In the genomic region with DNA sequence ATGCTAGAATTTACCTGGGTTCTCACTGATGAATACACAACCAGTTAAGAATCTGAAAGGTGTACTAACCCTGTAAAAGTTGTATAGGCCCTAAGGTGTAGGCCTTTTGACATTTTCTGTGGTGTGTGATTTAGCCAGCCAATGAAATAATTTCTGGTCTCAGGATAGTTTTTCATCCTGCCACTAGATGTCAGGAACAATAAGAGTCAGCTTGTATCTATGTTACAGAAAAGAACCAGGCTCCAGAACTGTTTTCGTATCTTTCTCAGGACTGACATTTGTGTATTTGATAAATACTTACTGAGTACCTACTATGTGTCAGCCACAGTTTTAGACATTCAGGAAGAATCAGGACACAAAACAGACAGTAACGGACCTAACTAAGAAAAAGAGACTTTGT, we compare ENCODE assay signal across 8 cellular contexts.
A peak's percentile ranks its signal among the peaks of the same experiment; 100 is the strongest.
DNase-seq lines count a peak whose midpoint lies in the region; ATAC-seq, FAIRE-seq and TF ChIP-seq lines count a peak whose summit lies in the region.

No MANE protein-coding gene starts in this region.

- no peak overlapping the region for H3K23ac ChIP-seq in neuronal stem cell (ENCODE audit: low read depth, low read length, poor library complexity)

- peak in 2 of 4 experiments; percentile 20 to 40 for TF ChIP-seq CTCF in prostate gland (IDR thresholded peaks at IDR 0.05)

- no peak overlapping the region for H3K14ac ChIP-seq in neuronal stem cell (ENCODE audit: low read length)

- peak overlapping the region; percentile 82 for H2AFZ ChIP-seq in ACC112 (ENCODE audit: low read length, unreplicated experiment)
- no peak overlapping the region for H2AFZ ChIP-seq in neuronal stem cell (ENCODE audit: low read length)

- H3K18ac ChIP-seq in neuronal stem cell (ENCODE audit: low read length): no peak overlapping the region

- no peaks in the 10 kb centered on the region for H3K4me1 ChIP-seq in ACC112 (ENCODE audit: control insufficient read depth, insufficient read depth, low read length, unreplicated experiment)
- no peaks in the 10 kb centered on the region for H3K4me1 ChIP-seq in prostate gland (replicated peaks)
- peaks cover 0 to 2% of the 10 kb centered on the region in 2 donors for H3K4me1 ChIP-seq in neuronal stem cell (ENCODE audit: control insufficient read depth in 2 of 2, insufficient read depth in 1 of 2, low read depth in 1 of 2, low read length in 2 of 2)

- no peak overlapping the region for H3K4me2 ChIP-seq in neuronal stem cell (ENCODE audit: insufficient read depth, low read length, poor library complexity, severe bottlenecking)

- H2AK5ac ChIP-seq in neuronal stem cell (ENCODE audit: low read depth, low read length): no peak overlapping the region

- H3K4me3 ChIP-seq in ACC112 (ENCODE audit: low read depth, low read length) (no peak overlapping the region), prostate gland (no peak overlapping the region), neuronal stem cell (ENCODE audit: low read length in 2 of 2) (no peak overlapping the region)

- intact Hi-C loops in left colon (cut with DNase I, micrococcal nuclease) (no loop called here), prostate gland (cut with DNase I) (loop anchor here (10.0 kb wide), 1 partner anchor 1235 kb away; no protein-coding TSS in a partner anchor)

- H3K79me1 ChIP-seq in neuronal stem cell (ENCODE audit: low read depth, low read length): no peaks in the 10 kb centered on the region

- no peak overlapping the region for H2BK5ac ChIP-seq in neuronal stem cell (ENCODE audit: low read length)

- H3K36me3 ChIP-seq in ACC112 (ENCODE audit: insufficient read depth, low read length) (no peaks in the 10 kb centered on the region), prostate gland (no peaks in the 10 kb centered on the region), neuronal stem cell (replicated peaks in 1 of 2; ENCODE audit: control insufficient read depth in 2 of 2, insufficient read depth in 2 of 2, low read length in 2 of 2) (no peaks in the 10 kb centered on the region)

- ATAC-seq in GM18861 (IDR thresholded peaks at IDR 0.05; ENCODE audit: unreplicated experiment): peak; percentile 76
- peak; percentile 59 for ATAC-seq in left colon

- no peak overlapping the region for H2BK15ac ChIP-seq in neuronal stem cell (ENCODE audit: low read length)

- no peak overlapping the region for H4K8ac ChIP-seq in neuronal stem cell (ENCODE audit: low read depth, low read length)

- peak; percentile 82 for FAIRE-seq in HTR-8/SVneo (lab: Jason Lieb, UNC)

- DNase-seq in HTR-8/SVneo (ENCODE audit: insufficient read length, low spot score) (peak; percentile 71), amniotic epithelial cell (ENCODE audit: low read depth) (peak; percentile 56), left colon (no peak), prostate gland (ENCODE audit: low spot score) (no peak), neuronal stem cell (ENCODE audit: low spot score) (no peak)
- no peak for DNase-seq in activated naive CD4-positive, alpha-beta T cell treated with anti-CD3 and anti-CD28 coated beads, Interleukin-2, amount 50 U/mL, for 16 hours

- H3K27ac ChIP-seq in ACC112 (ENCODE audit: low read depth, low read length) (no peak overlapping the region), prostate gland (no peak overlapping the region), neuronal stem cell (replicated peaks; ENCODE audit: low read length) (no peak overlapping the region)

- no peak overlapping the region for H2BK12ac ChIP-seq in neuronal stem cell (ENCODE audit: low read length)

- 53% methylated on average over 2 of the region's 2 CpGs for WGBS in prostate gland
- no CpG with 5 or more reads among the region's 2 CpGs for WGBS in neuronal stem cell (ENCODE audit: extremely low coverage in 2 of 2, insufficient read length in 2 of 2, insufficient replicate concordance in 1 of 2), 2 donors

- H4K91ac ChIP-seq in neuronal stem cell (ENCODE audit: low read depth, low read length, poor library complexity): no peak overlapping the region

- H3K9me3 ChIP-seq in prostate gland: no peaks in the 10 kb centered on the region
- no peaks in the 10 kb centered on the region for H3K9me3 ChIP-seq in neuronal stem cell (replicated peaks in 1 of 2; ENCODE audit: control insufficient read depth in 2 of 2, insufficient read depth in 1 of 2, low read depth in 1 of 2, low read length in 2 of 2)

- H3K9ac ChIP-seq in neuronal stem cell (ENCODE audit: low read depth, low read length, poor library complexity): no peak overlapping the region

- TF ChIP-seq POLR2A in prostate gland (IDR thresholded peaks at IDR 0.05): no peak

- H3K4ac ChIP-seq in neuronal stem cell (ENCODE audit: low read length): no peak overlapping the region

- H3K79me2 ChIP-seq in ACC112 (ENCODE audit: control insufficient read depth, insufficient read depth, low read length, unreplicated experiment): no peaks in the 10 kb centered on the region

- H3K27me3 ChIP-seq in ACC112 (ENCODE audit: insufficient read depth, low read length) (no peaks in the 10 kb centered on the region), prostate gland (replicated peaks; ENCODE audit: insufficient read depth) (no peaks in the 10 kb centered on the region), neuronal stem cell (ENCODE audit: control insufficient read depth in 3 of 3, insufficient read depth in 3 of 3, low read depth in 1 of 3, low read length in 3 of 3) (no peaks in the 10 kb centered on the region)

- no peak overlapping the region for H2BK120ac ChIP-seq in neuronal stem cell (ENCODE audit: low read depth, low read length)

Comparison
In these comparisons a context has a peak if more than half of its experiments do, and no peak if none do; other contexts are left out.
1. DNase-seq: peak in HTR-8/SVneo (single experiment) and amniotic epithelial cell (single experiment); none in left colon (0 of 2), prostate gland (single experiment), neuronal stem cell (single experiment) and activated naive CD4-positive, alpha-beta T cell treated with anti-CD3 and anti-CD28 coated beads, Interleukin-2, amount 50 U/mL, for 16 hours (single experiment).